ENCODE assay signal across 16 cellular contexts in genomic region chr2:181308731-181309130, GRCh38.
DNase-seq lines count a peak whose midpoint lies in the region; ATAC-seq, FAIRE-seq and TF ChIP-seq lines count a peak whose summit lies in the region.
"Had no signal": no experiment of that assay in that cellular context is flagged by ENCODE, and none has a peak within 500 bp of the region (broad histone marks: within the 10 kb centered on the region; RNA-seq: fewer than 3 reads in every experiment).

No MANE protein-coding gene starts in this region.

- CTCF ChIA-PET in activated B cell treated with CpG ODN at 0.5 μM for 24 hours (lab: Charles Lee), result interaction anchor here (1.3 to 13.1 kb wide), 3 partner anchors 87 to 158 kb away, joined by 3 to 178 read pairs (median 8); partner anchors contain the start of gene ITGA4

- DNase-seq in CD1c-positive myeloid dendritic cell (ENCODE audit: extremely low spot score), result peak; percentile 35
- DNase-seq in GM12892 (ENCODE audit: insufficient read length), result no peak
- no peak for DNase-seq in activated B cell treated with CpG ODN at 0.5 μM for 24 hours
- DNase-seq in memory B cell (ENCODE audit: low spot score in 2 of 2), result no peak
- DNase-seq in suprapubic skin (ENCODE audit: low spot score in 2 of 2), result no peak
- no peak for DNase-seq in Right ventricle myocardium inferior (ENCODE audit: missing footprints)
- no peak for DNase-seq in COR-L47 (lab: John Stamatoyannopoulos, UW)
- DNase-seq: amygdala, dermis blood vessel endothelial cell, foreskin fibroblast, mucosa of descending colon, NCI-H1092 treated with DMSO at 0.1 percent for 48 hours, NCI-H524, retina had no signal

- H3K4me1 Mint-ChIP-seq in activated B cell treated with CpG ODN at 0.5 μM for 24 hours, result peaks cover 85% of the 10 kb centered on the region
- H3K4me1 Mint-ChIP-seq in memory B cell, result peaks cover 58% of the 10 kb centered on the region

- H3K27me3 Mint-ChIP-seq in activated B cell treated with CpG ODN at 0.5 μM for 24 hours (no peaks in the 10 kb centered on the region), memory B cell (no peaks in the 10 kb centered on the region)

- no peak overlapping the region for H3K27ac ChIP-seq in suprapubic skin
- H3K27ac ChIP-seq: SK-N-MC had no signal

- POLR2A ChIA-PET in activated B cell treated with CpG ODN at 0.5 μM for 24 hours (lab: Charles Lee), result interaction anchor here (0.6 to 13.1 kb wide), 6 partner anchors 10 to 156 kb away, joined by 3 to 289 read pairs (median 4); partner anchors contain the start of gene ITGA4

- 68% methylated on average over 2 of the region's 2 CpGs for WGBS in suprapubic skin

- no peaks in the 10 kb centered on the region for H3K9me3 Mint-ChIP-seq in activated B cell treated with CpG ODN at 0.5 μM for 24 hours
- H3K9me3 Mint-ChIP-seq in memory B cell, result peaks cover 2% of the 10 kb centered on the region

- ATAC-seq in activated B cell treated with CpG ODN at 0.5 μM for 24 hours (ENCODE audit: low read depth) (no peak), memory B cell (ENCODE audit: low read depth) (no peak), Right ventricle myocardium inferior (no peak), HG02884 (IDR thresholded peaks at IDR 0.05; ENCODE audit: unreplicated experiment) (no peak)
- ATAC-seq: mucosa of descending colon had no signal

- no peaks in the 10 kb centered on the region for H3K9me3 ChIP-seq in suprapubic skin
- H3K9me3 ChIP-seq: mucosa of descending colon had no signal

- H3K27ac Mint-ChIP-seq in activated B cell treated with CpG ODN at 0.5 μM for 24 hours, result peak overlapping the region; percentile 95
- H3K27ac Mint-ChIP-seq in memory B cell, result peak overlapping the region; percentile 95

- TF ChIP-seq POLR2A in GM12892 (IDR thresholded peaks at IDR 0.05; ENCODE audit: low read depth, low read length) (no peak), suprapubic skin (IDR thresholded peaks at IDR 0.05) (no peak)

- TF ChIP-seq EP300 in suprapubic skin (IDR thresholded peaks at IDR 0.05), result no peak

- intact Hi-C loops in activated B cell treated with CpG ODN at 0.5 μM for 24 hours (cut with micrococcal nuclease), result loop anchor here (5.0 to 10.0 kb wide), 5 partner anchors 326 to 1729 kb away; partner anchors contain the start of genes DNAJC10, ITPRID2, NCKAP1 and NEUROD1
- intact Hi-C loops in Right ventricle myocardium inferior (cut with DNase I), result loop anchor here (10.0 kb wide), 1 partner anchor 156 kb away; no protein-coding TSS in a partner anchor

- no peaks in the 10 kb centered on the region for H3K27me3 ChIP-seq in suprapubic skin

- TF ChIP-seq CTCF in activated B cell treated with CpG ODN at 0.5 μM for 24 hours (IDR thresholded peaks at IDR 0.05), result no peak
- TF ChIP-seq CTCF in suprapubic skin (IDR thresholded peaks at IDR 0.05), result no peak

- H3K4me3 Mint-ChIP-seq in activated B cell treated with CpG ODN at 0.5 μM for 24 hours (peak overlapping the region; percentile 28), memory B cell (peak overlapping the region; percentile 15)

- no peaks in the 10 kb centered on the region for H3K4me1 ChIP-seq in suprapubic skin

- no peak overlapping the region for H3K4me3 ChIP-seq in suprapubic skin
- H3K4me3 ChIP-seq: mucosa of descending colon, SK-N-MC had no signal

- peak; percentile 69 for FAIRE-seq in GM12892 (lab: Jason Lieb, UNC)

- no peaks in the 10 kb centered on the region for H3K36me3 Mint-ChIP-seq in activated B cell treated with CpG ODN at 0.5 μM for 24 hours (ENCODE audit: low read depth)
- no peaks in the 10 kb centered on the region for H3K36me3 Mint-ChIP-seq in memory B cell

- no peaks in the 10 kb centered on the region for H3K36me3 ChIP-seq in suprapubic skin
